ENCODE assay signal across 38 cellular contexts in the genomic region with DNA sequence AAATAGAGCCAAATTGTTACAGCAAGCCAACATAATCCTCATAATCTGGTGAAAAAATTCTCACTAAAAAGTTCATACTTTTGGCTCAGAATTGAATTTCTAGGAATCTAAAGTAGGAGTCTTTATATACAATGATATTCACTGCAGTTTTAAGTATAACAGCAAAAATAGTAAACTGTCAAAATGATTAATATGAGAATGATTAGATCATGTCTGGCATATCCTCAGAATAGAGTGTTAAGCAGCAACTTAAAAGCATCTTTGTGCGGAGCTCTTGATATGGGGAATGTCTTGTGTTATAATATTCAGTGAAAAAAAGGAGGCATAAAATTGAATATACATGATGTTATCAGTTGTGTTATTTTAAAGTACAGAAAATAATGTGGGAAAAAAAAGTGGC. TPM values are rescaled to one million over a fixed set of nuclear protein-coding genes. Genes with fewer than 3 reads are reported as not detected.
"Had no signal": no experiment of that assay in that cellular context is flagged by ENCODE, and none has a peak within 500 bp of the region (broad histone marks: within the 10 kb centered on the region; RNA-seq: fewer than 3 reads in every experiment).

No MANE protein-coding gene starts in this region.

- H3K36me3 ChIP-seq: adrenal gland, ascending aorta, brain microvascular endothelial cell, breast epithelium, cardiac muscle cell had no signal

- ATAC-seq: activated naive CD4-positive, alpha-beta T cell treated with anti-CD3 and anti-CD28 coated beads, Interleukin-2, amount 50 U/mL, for 72 hours; activated naive CD8-positive, alpha-beta T cell treated with anti-CD3 and anti-CD28 coated beads, Interleukin-2, amount 50 U/mL, for 24 hours; activated T-cell treated with anti-CD3 and anti-CD28 coated beads, Interleukin-2, amount 50 U/mL, for 4 hours; activated T-cell treated with anti-CD3 and anti-CD28 coated beads, Interleukin-2, amount 50 U/mL, for 72 hours; activated T-helper 17 cell treated with anti-CD3 and anti-CD28 coated beads, Interleukin-2, amount 50 U/mL, for 72 hours; body of pancreas had no signal

- H3K9me3 ChIP-seq: adrenal gland, ascending aorta, body of pancreas, breast epithelium had no signal

- H3K4me3 ChIP-seq: adrenal gland, ascending aorta, body of pancreas, breast epithelium, cardiac muscle cell had no signal

- H3K27ac ChIP-seq: adrenal gland, ascending aorta, body of pancreas, brain microvascular endothelial cell, breast epithelium, cardiac muscle cell had no signal

- H3K27me3 ChIP-seq: adrenal gland, ascending aorta, body of pancreas, brain microvascular endothelial cell, breast epithelium, cardiac muscle cell had no signal

- FAIRE-seq: astrocyte, bronchial epithelial cell had no signal

- DNase-seq: activated effector memory CD4-positive, alpha-beta T cell treated with Interleukin-2 at 50 U/mL for 16 hours; activated gamma-delta T cell; activated gamma-delta T cell treated with Interleukin-2 at 50 U/mL for 16 hours; activated naive CD4-positive, alpha-beta T cell; activated naive CD4-positive, alpha-beta T cell treated with anti-CD3 and anti-CD28 coated beads for 36 hours; activated naive CD4-positive, alpha-beta T cell treated with anti-CD3 and anti-CD28 coated beads, Interleukin-2, amount 10 ng/mL, durations not matched to agents 7 days and 5 days; activated naive CD4-positive, alpha-beta T cell treated with anti-CD3 and anti-CD28 coated beads, Interleukin-2, amount 50 U/mL, for 16 hours; activated naive CD4-positive, alpha-beta T cell treated with Interleukin-2 at 50 U/mL for 16 hours; activated naive CD8-positive, alpha-beta T cell treated with anti-CD3 and anti-CD28 coated beads for 36 hours; activated naive CD8-positive, alpha-beta T cell treated with anti-CD3 and anti-CD28 coated beads, Interleukin-2, amount 10 ng/mL, durations not matched to agents 7 days and 5 days; activated naive CD8-positive, alpha-beta T cell treated with anti-CD3 and anti-CD28 coated beads, Interleukin-2, amount 50 U/mL, for 24 hours; activated T-cell treated with anti-CD3 and anti-CD28 coated beads, Interleukin-2, amount 50 U/mL, for 1 hour; activated T-cell treated with anti-CD3 and anti-CD28 coated beads, Interleukin-2, amount 50 U/mL, for 24 hours; activated T-cell treated with anti-CD3 and anti-CD28 coated beads, Interleukin-2, amount 50 U/mL, for 4 hours; activated T-cell treated with anti-CD3 and anti-CD28 coated beads, Interleukin-2, amount 50 U/mL, for 48 hours; activated T-cell treated with anti-CD3 and anti-CD28 coated beads, Interleukin-2, amount 50 U/mL, for 72 hours; adrenal gland; amniotic stem cell; amygdala; anterior cingulate cortex; aorta; body of pancreas; brain microvascular endothelial cell; caudate nucleus; central memory CD4-positive, alpha-beta T cell; cerebellar nuclear complex had no signal

- H3K4me1 ChIP-seq: adrenal gland, ascending aorta, body of pancreas, breast epithelium had no signal

RNA-seq across cellular contexts. Expression of gene KNG1, which starts 16.9 kb away (rescaled TPM):
- total RNA-seq: activated naive CD4-positive, alpha-beta T cell treated with anti-CD3 and anti-CD28 coated beads for 36 hours; activated naive CD4-positive, alpha-beta T cell treated with anti-CD3 and anti-CD28 coated beads, Interleukin-2, amount 50 U/mL, for 72 hours; activated naive CD8-positive, alpha-beta T cell treated with anti-CD3 and anti-CD28 coated beads for 36 hours; activated naive CD8-positive, alpha-beta T cell treated with anti-CD3 and anti-CD28 coated beads, Interleukin-2, amount 10 ng/mL, durations not matched to agents 7 days and 5 days; activated T-cell treated with anti-CD3 and anti-CD28 coated beads, Interleukin-2, amount 50 U/mL, for 72 hours; activated T-helper 1 cell treated with anti-CD3 and anti-CD28 coated beads, Interleukin-12 subunit alpha, Interleukin-12 subunit beta, Interleukin-2, Interleukin-4 antibody, amounts not matched to agents 30 ng/mL and 10 ng/mL and 1 ng/mL, durations not matched to agents 14 hours and 24 hours and 36 hours; activated T-helper 17 cell treated with anti-CD3 and anti-CD28 coated beads, Interleukin-2, amount 50 U/mL, for 72 hours; activated T-helper 2 cell treated with anti-CD3 and anti-CD28 coated beads, Interferon-gamma antibody, Interleukin-2, Interleukin-4, amounts not matched to agents 10 μg/mL and 5 μg/mL and 100 μg/mL, durations not matched to agents 14 hours and 24 hours and 36 hours; aorta; ascending aorta; astrocyte; body of pancreas; bronchial epithelial cell; cardiac muscle cell; cardiac septum; cerebellum; chondrocyte had no signal
- polyA plus RNA-seq: aorta, cardiac muscle cell had no signal
